ENCODE assay signal across 8 cellular contexts in the genomic region with DNA sequence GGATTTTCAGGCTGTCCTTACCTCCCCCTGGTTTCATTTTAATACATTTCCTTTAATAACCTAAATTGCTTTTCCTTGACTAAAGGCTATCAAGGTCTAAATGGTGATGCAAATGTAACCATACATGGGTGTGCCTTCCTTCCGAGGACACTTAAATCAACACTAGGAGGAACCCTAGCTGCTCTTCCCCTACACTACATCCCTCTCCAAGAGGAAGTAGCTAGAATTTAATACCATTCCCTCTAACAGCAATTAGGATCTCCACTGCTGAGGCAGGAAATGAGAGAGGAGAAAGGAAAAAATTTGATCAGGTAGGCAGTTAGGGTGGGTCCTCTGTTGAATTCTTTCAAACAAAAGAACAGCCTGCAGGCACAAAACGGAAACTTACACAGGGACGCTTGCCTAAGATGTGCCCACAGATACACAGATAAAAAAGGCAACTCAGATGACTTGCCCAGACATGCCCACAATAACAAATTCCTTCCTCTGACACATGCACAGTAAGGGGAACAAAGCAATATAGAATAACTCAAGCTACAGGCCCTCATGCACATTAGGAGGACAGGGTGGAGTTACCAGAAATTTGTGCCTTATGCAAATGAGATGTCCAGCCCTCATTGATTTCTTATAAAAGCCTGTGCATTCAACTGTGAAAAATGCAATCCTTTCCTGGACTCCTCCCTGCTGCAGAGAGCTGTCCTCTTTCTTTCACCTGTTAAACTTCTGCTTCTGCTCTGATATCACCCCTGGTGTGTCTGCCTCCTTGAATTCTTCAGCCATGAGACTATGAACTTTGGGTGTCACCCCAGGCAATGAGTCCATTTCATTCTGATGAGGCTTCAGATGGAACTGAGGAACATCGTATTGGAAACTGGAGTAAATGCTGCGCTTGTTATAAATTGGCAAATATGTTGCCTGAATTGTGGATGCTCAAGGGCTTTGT.
DNase-seq lines count a peak whose midpoint lies in the region; ATAC-seq and TF ChIP-seq lines count a peak whose summit lies in the region.

No MANE protein-coding gene starts in this region.

- TF ChIP-seq POLR2A in sigmoid colon (IDR thresholded peaks at IDR 0.05) (no peak), thyroid gland (IDR thresholded peaks at IDR 0.05) (no peak)

- no peak overlapping the region for H3K4me2 ChIP-seq in fibroblast of lung (ENCODE audit: extremely low read depth, insufficient read depth, low read length)

- H3K4me3 ChIP-seq in fibroblast of lung (replicated peaks in 1 of 4; ENCODE audit: control extremely low read depth in 1 of 4, insufficient read depth in 1 of 4, low read depth in 3 of 4, low read length in 4 of 4) (no peak overlapping the region), sigmoid colon (no peak overlapping the region), thyroid gland (replicated peaks in 1 of 3) (no peak overlapping the region)

- H3K27me3 ChIP-seq in fibroblast of lung (ENCODE audit: control insufficient read depth, insufficient read depth, low read length) (no peaks in the 10 kb centered on the region), sigmoid colon (no peaks in the 10 kb centered on the region), thyroid gland (no peaks in the 10 kb centered on the region)

- in situ Hi-C loops in Caki2 (cut with HindIII; ENCODE audit: low pct_unique_long_range_greater_than_20kb, low sequenced_read_pairs), result no loop called here

- ATAC-seq in HG03469 (IDR thresholded peaks at IDR 0.05; ENCODE audit: unreplicated experiment), result peak; percentile 55

- TF ChIP-seq EP300 in sigmoid colon (IDR thresholded peaks at IDR 0.05), result no peak

- CTCF ChIA-PET in RWPE1 (lab: Yijun Ruan, JAX), result no interaction called here

- H3K27ac ChIP-seq in RWPE1 (peak overlapping the region; percentile 83), fibroblast of lung (ENCODE audit: insufficient read depth, low read length) (no peak overlapping the region), sigmoid colon (no peak overlapping the region), thyroid gland (no peak overlapping the region)

- H3K79me2 ChIP-seq in fibroblast of lung (ENCODE audit: control insufficient read depth, insufficient read depth, low read length), result no peaks in the 10 kb centered on the region

- no peaks in the 10 kb centered on the region for H3K36me3 ChIP-seq in fibroblast of lung (ENCODE audit: control insufficient read depth, insufficient read depth, low read length)
- no peaks in the 10 kb centered on the region for H3K36me3 ChIP-seq in sigmoid colon
- H3K36me3 ChIP-seq in thyroid gland, result no peaks in the 10 kb centered on the region

- H4K20me1 ChIP-seq in fibroblast of lung (ENCODE audit: control insufficient read depth, extremely low read depth, insufficient read depth, low read length), result no peaks in the 10 kb centered on the region

- DNase-seq in Caki2 (ENCODE audit: low read depth), result peak; percentile 83
- DNase-seq in RWPE1 (ENCODE audit: low spot score), result peak; percentile 62
- peak; percentile 1 to 70 for DNase-seq in fibroblast of lung (ENCODE audit: low read depth in 2 of 2)
- no peak for DNase-seq in sigmoid colon
- no peak for DNase-seq in NCI-H128 (lab: John Stamatoyannopoulos, UW; ENCODE audit: unreplicated experiment)
- no peak for DNase-seq in NCI-H446 (lab: John Stamatoyannopoulos, UW)
- DNase-seq in thyroid gland, result no peak

- POLR2A ChIA-PET in RWPE1 (lab: Yijun Ruan, JAX; ENCODE audit: low non-redundant PET), result no interaction called here

- H3K4me1 ChIP-seq in fibroblast of lung (ENCODE audit: control insufficient read depth, extremely low read depth, insufficient read depth, low read length) (no peaks in the 10 kb centered on the region), sigmoid colon (no peaks in the 10 kb centered on the region), thyroid gland (no peaks in the 10 kb centered on the region)

- no peak overlapping the region for H2AFZ ChIP-seq in fibroblast of lung (ENCODE audit: low read length)

- no peaks in the 10 kb centered on the region for H3K9me3 ChIP-seq in fibroblast of lung (ENCODE audit: control insufficient read depth, insufficient read depth, low read depth, low read length)
- H3K9me3 ChIP-seq in sigmoid colon, result peaks cover 0 to 6% (median 3%) of the 10 kb centered on the region in 4 donors
- no peaks in the 10 kb centered on the region for H3K9me3 ChIP-seq in thyroid gland

- TF ChIP-seq CTCF in RWPE1 (conservative IDR thresholded peaks at IDR 0.05; ENCODE audit: low read depth), result no peak
- no peak for TF ChIP-seq CTCF in fibroblast of lung (conservative IDR thresholded peaks at IDR 0.05 in 1 of 2, IDR thresholded peaks at IDR 0.05 in 1 of 2; ENCODE audit: low read depth in 1 of 2, low read length in 2 of 2)
- no peak for TF ChIP-seq CTCF in sigmoid colon (IDR thresholded peaks at IDR 0.05)
- TF ChIP-seq CTCF in thyroid gland (IDR thresholded peaks at IDR 0.05), result no peak

- intact Hi-C loops in sigmoid colon (cut with DNase I), result no loop called here
- intact Hi-C loops in thyroid gland (cut with DNase I), result no loop called here

- 79 to 86% methylated on average over 5 of the region's 5 CpGs for WGBS in sigmoid colon, 2 donors
- 84 to 87% methylated on average over 5 of the region's 5 CpGs for WGBS in thyroid gland, 2 donors

- H3K9ac ChIP-seq in fibroblast of lung (ENCODE audit: insufficient read depth, low read length), result no peak overlapping the region

Comparison
In these comparisons a context has a peak if more than half of its experiments do, and no peak if none do; other contexts are left out.
1. DNase-seq: peak in Caki2 (single experiment), RWPE1 (single experiment) and fibroblast of lung (2 of 2); none in sigmoid colon (single experiment), NCI-H128 (single experiment), NCI-H446 (0 of 2) and thyroid gland (0 of 2).